12 cellular contexts compared by ENCODE assay signal in genomic region chr10:31698169-31698890, GRCh38.
DNase-seq lines count a peak whose midpoint lies in the region; ATAC-seq lines count a peak whose summit lies in the region.
"Had no signal": no experiment of that assay in that cellular context is flagged by ENCODE, and none has a peak within 500 bp of the region (broad histone marks: within the 10 kb centered on the region; RNA-seq: fewer than 3 reads in every experiment).

No MANE protein-coding gene starts in this region.

- no peaks in the 10 kb centered on the region for H3K9me3 Mint-ChIP-seq in effector memory CD8-positive, alpha-beta T cell
- H3K9me3 Mint-ChIP-seq in activated CD8-positive, alpha-beta T cell treated with anti-CD3 and anti-CD28 coated beads, Interleukin-2, amount 10 ng/mL, durations not matched to agents 7 days and 5 days (ENCODE audit: insufficient read depth) = no peaks in the 10 kb centered on the region

- H2BK5ac ChIP-seq in neuronal stem cell (ENCODE audit: low read length) = no peak overlapping the region

- H3K36me3 ChIP-seq in neuronal stem cell (replicated peaks in 1 of 2; ENCODE audit: control insufficient read depth in 2 of 2, insufficient read depth in 2 of 2, low read length in 2 of 2) (no peaks in the 10 kb centered on the region), aorta (ENCODE audit: control insufficient read depth in 1 of 2, insufficient read depth in 2 of 2, low read length in 1 of 2) (no peaks in the 10 kb centered on the region)

- no peak overlapping the region for H2BK120ac ChIP-seq in neuronal stem cell (ENCODE audit: low read depth, low read length)

- no peak overlapping the region for H3K4me2 ChIP-seq in neuronal stem cell (ENCODE audit: insufficient read depth, low read length, poor library complexity, severe bottlenecking)

- H3K27ac ChIP-seq in neuronal stem cell (replicated peaks; ENCODE audit: low read length) = no peak overlapping the region
- H3K27ac ChIP-seq in aorta (ENCODE audit: low read depth in 1 of 2, low read length in 2 of 2) = peak overlapping the region; percentile 96 to 99
- H3K27ac ChIP-seq: 22Rv1 had no signal

- H3K23ac ChIP-seq in neuronal stem cell (ENCODE audit: low read depth, low read length, poor library complexity) = no peak overlapping the region

- intact Hi-C loops in aorta (cut with DNase I) = loop anchor here in 1 of 2 donors (2.0 to 5.0 kb wide), 3 partner anchors 41 to 96 kb away; no protein-coding TSS in a partner anchor

- DNase-seq in DMS 273 (lab: John Stamatoyannopoulos, UW; ENCODE audit: unreplicated experiment) (peak; percentile 70), DMS 273 treated with DMSO at 0.1 percent for 48 hours (lab: John Stamatoyannopoulos, UW) (no peak), fibroblast of gingiva (ENCODE audit: low read depth) (peak; percentile 93), neuronal stem cell (ENCODE audit: low spot score) (no peak), aorta (no peak), NCI-H524 (lab: John Stamatoyannopoulos, UW) (no peak)
- no peak for DNase-seq in effector memory CD8-positive, alpha-beta T cell
- DNase-seq in activated CD8-positive, alpha-beta T cell treated with anti-CD3 and anti-CD28 coated beads, Interleukin-2, amount 10 ng/mL, durations not matched to agents 7 days and 5 days = no peak
- DNase-seq: naive thymus-derived CD8-positive, alpha-beta T cell; stimulated activated naive CD8-positive, alpha-beta T cell treated with anti-CD3 and anti-CD28 coated beads, Interleukin-15, Interleukin-2, amounts not matched to agents 100 U/mL and 50 U/mL, for 24 hours; T1000 had no signal

- H3K27me3 ChIP-seq in neuronal stem cell (ENCODE audit: control insufficient read depth in 3 of 3, insufficient read depth in 3 of 3, low read depth in 1 of 3, low read length in 3 of 3) (no peaks in the 10 kb centered on the region), aorta (ENCODE audit: control insufficient read depth in 1 of 2, insufficient read depth in 2 of 2, low read length in 1 of 2) (no peaks in the 10 kb centered on the region)

- peak overlapping the region; percentile 41 for H2BK15ac ChIP-seq in neuronal stem cell (ENCODE audit: low read length)

- H3K4me1 Mint-ChIP-seq in effector memory CD8-positive, alpha-beta T cell (ENCODE audit: low read depth in 2 of 2) = no peaks in the 10 kb centered on the region
- no peaks in the 10 kb centered on the region for H3K4me1 Mint-ChIP-seq in activated CD8-positive, alpha-beta T cell treated with anti-CD3 and anti-CD28 coated beads, Interleukin-2, amount 10 ng/mL, durations not matched to agents 7 days and 5 days (ENCODE audit: low read depth)

- H3K4me3 Mint-ChIP-seq in effector memory CD8-positive, alpha-beta T cell = no peak overlapping the region
- no peak overlapping the region for H3K4me3 Mint-ChIP-seq in activated CD8-positive, alpha-beta T cell treated with anti-CD3 and anti-CD28 coated beads, Interleukin-2, amount 10 ng/mL, durations not matched to agents 7 days and 5 days

- peaks cover 4 to 20% of the 10 kb centered on the region in 2 donors for H3K27me3 Mint-ChIP-seq in effector memory CD8-positive, alpha-beta T cell
- no peaks in the 10 kb centered on the region for H3K27me3 Mint-ChIP-seq in activated CD8-positive, alpha-beta T cell treated with anti-CD3 and anti-CD28 coated beads, Interleukin-2, amount 10 ng/mL, durations not matched to agents 7 days and 5 days (ENCODE audit: low read depth)

- H3K18ac ChIP-seq in neuronal stem cell (ENCODE audit: low read length) = peak overlapping the region; percentile 38

- H4K91ac ChIP-seq in neuronal stem cell (ENCODE audit: low read depth, low read length, poor library complexity) = peak overlapping the region; percentile 22

- no peaks in the 10 kb centered on the region for H3K79me1 ChIP-seq in neuronal stem cell (ENCODE audit: low read depth, low read length)

- no peaks in the 10 kb centered on the region for H3K36me3 Mint-ChIP-seq in effector memory CD8-positive, alpha-beta T cell (ENCODE audit: insufficient read depth)
- peaks cover 3% of the 10 kb centered on the region for H3K36me3 Mint-ChIP-seq in activated CD8-positive, alpha-beta T cell treated with anti-CD3 and anti-CD28 coated beads, Interleukin-2, amount 10 ng/mL, durations not matched to agents 7 days and 5 days (ENCODE audit: low read depth)
- H3K36me3 Mint-ChIP-seq: naive thymus-derived CD8-positive, alpha-beta T cell had no signal

- H2BK12ac ChIP-seq in neuronal stem cell (ENCODE audit: low read length) = no peak overlapping the region

- peak overlapping the region; percentile 86 for H2AK5ac ChIP-seq in neuronal stem cell (ENCODE audit: low read depth, low read length)

- peak overlapping the region; percentile 49 for H3K14ac ChIP-seq in neuronal stem cell (ENCODE audit: low read length)

- H3K4me1 ChIP-seq in neuronal stem cell (ENCODE audit: control insufficient read depth in 2 of 2, insufficient read depth in 1 of 2, low read depth in 1 of 2, low read length in 2 of 2) (peaks cover 11 to 16% of the 10 kb centered on the region in 2 donors), aorta (ENCODE audit: control insufficient read depth in 1 of 2, insufficient read depth in 2 of 2, low read length in 2 of 2) (peaks cover 2 to 10% of the 10 kb centered on the region in 2 donors)

- peaks cover 2 to 7% of the 10 kb centered on the region in 2 donors for H3K9me3 ChIP-seq in neuronal stem cell (replicated peaks in 1 of 2; ENCODE audit: control insufficient read depth in 2 of 2, insufficient read depth in 1 of 2, low read depth in 1 of 2, low read length in 2 of 2)
- H3K9me3 ChIP-seq in aorta (ENCODE audit: control insufficient read depth, low read length) = no peaks in the 10 kb centered on the region

- ATAC-seq in aorta (ENCODE audit: low FRiP score) = peak; percentile 81
- ATAC-seq in effector memory CD8-positive, alpha-beta T cell (replicated peaks) = no peak
- no peak for ATAC-seq in activated CD8-positive, alpha-beta T cell treated with anti-CD3 and anti-CD28 coated beads, Interleukin-2, amount 10 ng/mL, durations not matched to agents 7 days and 5 days
- ATAC-seq: naive thymus-derived CD8-positive, alpha-beta T cell; stimulated activated naive CD8-positive, alpha-beta T cell treated with anti-CD3 and anti-CD28 coated beads, Interleukin-15, Interleukin-2, amounts not matched to agents 100 U/mL and 50 U/mL, for 24 hours had no signal

- CTCF ChIA-PET in activated CD8-positive, alpha-beta T cell treated with anti-CD3 and anti-CD28 coated beads, Interleukin-2, amount 10 ng/mL, durations not matched to agents 7 days and 5 days (lab: Charles Lee) = no interaction called here

- H3K27ac Mint-ChIP-seq in effector memory CD8-positive, alpha-beta T cell = no peak overlapping the region
- no peak overlapping the region for H3K27ac Mint-ChIP-seq in activated CD8-positive, alpha-beta T cell treated with anti-CD3 and anti-CD28 coated beads, Interleukin-2, amount 10 ng/mL, durations not matched to agents 7 days and 5 days
- H3K27ac Mint-ChIP-seq: naive thymus-derived CD8-positive, alpha-beta T cell had no signal

- H3K9ac ChIP-seq in neuronal stem cell (ENCODE audit: low read depth, low read length, poor library complexity) = no peak overlapping the region

- H4K8ac ChIP-seq in neuronal stem cell (ENCODE audit: low read depth, low read length) = no peak overlapping the region

- H2AFZ ChIP-seq in neuronal stem cell (ENCODE audit: low read length) = peak overlapping the region; percentile 94

- WGBS in neuronal stem cell (ENCODE audit: extremely low coverage in 2 of 2, insufficient read length in 2 of 2, insufficient replicate concordance in 1 of 2), 2 donors = no CpG with 5 or more reads among the region's 11 CpGs
- WGBS in aorta, 2 donors = 6% methylated on average over 11 of the region's 11 CpGs

- POLR2A ChIA-PET in activated CD8-positive, alpha-beta T cell treated with anti-CD3 and anti-CD28 coated beads, Interleukin-2, amount 10 ng/mL, durations not matched to agents 7 days and 5 days (lab: Charles Lee) = no interaction called here

- H3K4me3 ChIP-seq in neuronal stem cell (ENCODE audit: low read length in 2 of 2) (no peak overlapping the region), aorta (ENCODE audit: low read length in 2 of 2) (no peak overlapping the region)

- no peak overlapping the region for H3K4ac ChIP-seq in neuronal stem cell (ENCODE audit: low read length)

Comparison
In these comparisons a context has a peak if more than half of its experiments do, and no peak if none do; other contexts are left out.
1. DNase-seq: peak in DMS 273 (single experiment) and fibroblast of gingiva (single experiment); none in DMS 273 treated with DMSO at 0.1 percent for 48 hours (single experiment), neuronal stem cell (single experiment), aorta (0 of 2), effector memory CD8-positive, alpha-beta T cell (0 of 3), NCI-H524 (0 of 2) and activated CD8-positive, alpha-beta T cell treated with anti-CD3 and anti-CD28 coated beads, Interleukin-2, amount 10 ng/mL, durations not matched to agents 7 days and 5 days (single experiment).